9 cellular contexts compared by ENCODE assay signal in genomic region chr6:43838276-43839036, GRCh38.
DNase-seq lines count a peak whose midpoint lies in the region; ATAC-seq, FAIRE-seq and TF ChIP-seq lines count a peak whose summit lies in the region.
"Had no signal": no experiment of that assay in that cellular context is flagged by ENCODE, and none has a peak within 500 bp of the region (broad histone marks: within the 10 kb centered on the region; RNA-seq: fewer than 3 reads in every experiment).

No MANE protein-coding gene starts in this region.

- no peak for FAIRE-seq in astrocyte (lab: Jason Lieb, UNC)
- FAIRE-seq in keratinocyte (lab: Jason Lieb, UNC) = no peak
- FAIRE-seq: A204.1 had no signal

- peak; percentile 67 for DNase-seq in DMS 273 (lab: John Stamatoyannopoulos, UW; ENCODE audit: unreplicated experiment)
- no peak for DNase-seq in DMS 273 treated with DMSO at 0.1 percent for 48 hours (lab: John Stamatoyannopoulos, UW)
- peak; percentile 41 for DNase-seq in LoVo (ENCODE audit: low spot score)
- peak; percentile 70 for DNase-seq in astrocyte (ENCODE audit: low read depth)
- DNase-seq in keratinocyte (ENCODE audit: low read depth, low spot score) = no peak
- DNase-seq in type B pancreatic cell (ENCODE audit: extremely low spot score, unreplicated experiment) = no peak
- DNase-seq in midbrain (lab: John Stamatoyannopoulos, UW) = no peak

- no peak overlapping the region for H3K27ac ChIP-seq in astrocyte (ENCODE audit: low read depth, low read length)
- no peak overlapping the region for H3K27ac ChIP-seq in keratinocyte (ENCODE audit: control insufficient read depth, insufficient read depth, low read length)

- dilution Hi-C loops in keratinocyte (cut with MboI; ENCODE audit: extremely low pct_ligation_motif_present, low sequenced_read_pairs) = no loop called here

- H3K4me1 ChIP-seq in astrocyte (ENCODE audit: insufficient read depth, low read length) (peaks cover 16% of the 10 kb centered on the region), keratinocyte (ENCODE audit: control insufficient read depth, extremely low read depth, insufficient read depth, low read length) (no peaks in the 10 kb centered on the region)

- H4K20me1 ChIP-seq in astrocyte (ENCODE audit: insufficient read depth, low read length) (no peaks in the 10 kb centered on the region), keratinocyte (ENCODE audit: control insufficient read depth, extremely low read depth, insufficient read depth, low read length) (no peaks in the 10 kb centered on the region)

- H3K4me3 Mint-ChIP-seq in astrocyte (ENCODE audit: unreplicated experiment) (no peak overlapping the region), type B pancreatic cell (peak overlapping the region; percentile 11)

- H3K9me3 ChIP-seq in astrocyte (ENCODE audit: insufficient read depth, low read depth, low read length) (no peaks in the 10 kb centered on the region), keratinocyte (ENCODE audit: control insufficient read depth, low read depth, low read length) (no peaks in the 10 kb centered on the region)

- H3K27ac Mint-ChIP-seq in astrocyte (ENCODE audit: unreplicated experiment) = peak overlapping the region; percentile 75
- H3K27ac Mint-ChIP-seq in type B pancreatic cell = peak overlapping the region; percentile 43

- no peak for ATAC-seq in HG03457 (IDR thresholded peaks at IDR 0.05; ENCODE audit: unreplicated experiment)

- H3K36me3 ChIP-seq in astrocyte (ENCODE audit: insufficient read depth, low read length) (no peaks in the 10 kb centered on the region), keratinocyte (ENCODE audit: control insufficient read depth in 2 of 2, extremely low read depth in 1 of 2, insufficient read depth in 2 of 2, low read length in 2 of 2) (no peaks in the 10 kb centered on the region)

- no peaks in the 10 kb centered on the region for H3K79me2 ChIP-seq in astrocyte (ENCODE audit: insufficient read depth, low read length)
- no peaks in the 10 kb centered on the region for H3K79me2 ChIP-seq in keratinocyte (ENCODE audit: control insufficient read depth, insufficient read depth, low read length)

- no peaks in the 10 kb centered on the region for H3K27me3 ChIP-seq in astrocyte (ENCODE audit: insufficient read depth, low read length)
- no peaks in the 10 kb centered on the region for H3K27me3 ChIP-seq in keratinocyte (ENCODE audit: control insufficient read depth, extremely low read depth, insufficient read depth, low read length)

- H3K9ac ChIP-seq in astrocyte (ENCODE audit: low read length) (no peak overlapping the region), keratinocyte (ENCODE audit: control insufficient read depth, extremely low read depth, insufficient read depth, low read length) (no peak overlapping the region)

- H2AFZ ChIP-seq in astrocyte (ENCODE audit: low read depth, low read length) (no peak overlapping the region), keratinocyte (ENCODE audit: control insufficient read depth, low read length) (no peak overlapping the region)

- H3K9me3 Mint-ChIP-seq in astrocyte (ENCODE audit: unreplicated experiment) = no peaks in the 10 kb centered on the region
- H3K9me3 Mint-ChIP-seq in type B pancreatic cell = no peaks in the 10 kb centered on the region

- H3K27me3 Mint-ChIP-seq in astrocyte (ENCODE audit: low read depth, unreplicated experiment) (peaks cover 22% of the 10 kb centered on the region), type B pancreatic cell (no peaks in the 10 kb centered on the region)

- H3K4me2 ChIP-seq in astrocyte (ENCODE audit: low read length) (peak overlapping the region; percentile 19), keratinocyte (ENCODE audit: control insufficient read depth, extremely low read depth, insufficient read depth, low read depth, low read length) (no peak overlapping the region)

- peak; percentile 32 for TF ChIP-seq CTCF in astrocyte (IDR thresholded peaks at IDR 0.05; ENCODE audit: insufficient read depth, low read depth, low read length)
- TF ChIP-seq CTCF in keratinocyte (optimal IDR thresholded peaks at IDR 0.05 in 1 of 3, IDR thresholded peaks at IDR 0.05 in 1 of 3, conservative IDR thresholded peaks at IDR 0.05 in 1 of 3; ENCODE audit: extremely low read depth in 1 of 3, insufficient read depth in 2 of 3, low read length in 3 of 3) = peak; percentile 32 to 57 (median 41)
- TF ChIP-seq CTCF in type B pancreatic cell (conservative IDR thresholded peaks at IDR 0.05) = peak; percentile 73

- no peaks in the 10 kb centered on the region for H3K36me3 Mint-ChIP-seq in astrocyte (ENCODE audit: low read depth, unreplicated experiment)
- H3K36me3 Mint-ChIP-seq in type B pancreatic cell = no peaks in the 10 kb centered on the region

- no peaks in the 10 kb centered on the region for H3K9me1 ChIP-seq in keratinocyte (ENCODE audit: control insufficient read depth, extremely low read depth, insufficient read depth, low read length)

- peaks cover 20% of the 10 kb centered on the region for H3K4me1 Mint-ChIP-seq in astrocyte (ENCODE audit: low read depth, unreplicated experiment)
- H3K4me1 Mint-ChIP-seq in type B pancreatic cell (ENCODE audit: unreplicated experiment) = peaks cover 29% of the 10 kb centered on the region

- H3K4me3 ChIP-seq in astrocyte (ENCODE audit: insufficient read depth, low read depth, low read length) (no peak overlapping the region), keratinocyte (ENCODE audit: control insufficient read depth in 2 of 3, extremely low read depth in 1 of 3, insufficient read depth in 2 of 3, low read depth in 1 of 3, low read length in 3 of 3) (no peak overlapping the region)

Comparison
In these comparisons a context has a peak if more than half of its experiments do, and no peak if none do; other contexts are left out.
1. DNase-seq: peak in DMS 273 (single experiment), LoVo (single experiment) and astrocyte (single experiment); none in DMS 273 treated with DMSO at 0.1 percent for 48 hours (single experiment), keratinocyte (single experiment), type B pancreatic cell (single experiment) and midbrain (single experiment).
2. Peak in every context shown above with its lines, with median percentiles within 50 percentile points of each other: CTCF ChIP-seq.